ENCODE assay signal across 2 cellular contexts in genomic region chr3:100041328-100041749, GRCh38.
TF ChIP-seq lines count a peak whose summit lies in the region.

No MANE protein-coding gene starts in this region.

TF ChIP-seq in Ishikawa, 13 proteins besides CTCF, POLR2A, EP300 and RAD21 (continued from another document):
- no peak for TF ChIP-seq CREB1 (IDR thresholded peaks at IDR 0.05; ENCODE audit: low read depth)
- TF ChIP-seq CEBPB (IDR thresholded peaks at IDR 0.05) = peak; percentile 21; the same call in 1 of the 2 replicates
TF ChIP-seq in Ishikawa: peak in this region for 6.

TF ChIP-seq in GM23338, 12 proteins besides CTCF, POLR2A, EP300 and RAD21 (continued from another document):
- TF ChIP-seq REST (IDR thresholded peaks at IDR 0.05; ENCODE audit: unreplicated experiment) (no peak), EZH2phosphoT487 (IDR thresholded peaks at IDR 0.05; ENCODE audit: unreplicated experiment) (no peak), STAT1 (IDR thresholded peaks at IDR 0.05; ENCODE audit: unreplicated experiment) (no peak), POLR2AphosphoS5 (IDR thresholded peaks at IDR 0.05; ENCODE audit: low read depth) (no peak), NANOG (IDR thresholded peaks at IDR 0.05; ENCODE audit: borderline replicate concordance) (no peak), ETS1 (IDR thresholded peaks at IDR 0.05) (no peak), ZNF331 (CRISPR knock-in tag; IDR thresholded peaks at IDR 0.05; ENCODE audit: low read depth) (no peak), JUNB (IDR thresholded peaks at IDR 0.05; ENCODE audit: unreplicated experiment) (no peak), ZNF114 (CRISPR knock-in tag; IDR thresholded peaks at IDR 0.05) (no peak)
